Comparison of ENCODE assay signal across 25 cellular contexts in the genomic region with DNA sequence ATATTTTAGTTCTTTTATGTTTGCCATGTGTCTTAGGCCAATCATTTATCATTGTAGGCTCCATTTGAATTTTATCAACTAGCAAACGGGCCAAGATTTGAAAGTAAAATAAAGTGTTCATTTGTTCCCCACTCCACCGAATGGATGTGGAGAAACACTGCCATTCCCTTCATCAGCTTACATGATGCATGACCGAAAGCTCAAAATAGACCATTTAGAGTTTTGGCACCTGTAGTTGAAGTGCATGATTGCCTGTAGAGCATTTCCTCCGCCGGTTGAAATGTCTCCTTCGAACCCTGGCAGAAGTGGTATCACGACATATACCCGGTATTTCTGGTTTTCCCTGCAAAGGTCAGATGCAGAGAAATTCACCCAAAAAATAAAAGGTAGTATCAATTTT.
"Had no signal": no experiment of that assay in that cellular context is flagged by ENCODE, and none has a peak within 500 bp of the region (broad histone marks: within the 10 kb centered on the region; RNA-seq: fewer than 3 reads in every experiment).

No MANE protein-coding gene starts in this region.

- H3K9me3 ChIP-seq: ascending aorta, SJSA1, SK-N-SH had no signal

- H3K4me3 ChIP-seq: ascending aorta, K562, SJSA1 had no signal

- H3K4me1 ChIP-seq: ascending aorta had no signal

- H3K27ac ChIP-seq: ascending aorta, SJSA1 had no signal

- DNase-seq: activated CD4-positive, alpha-beta T cell treated with anti-CD3 and anti-CD28 coated beads, Interleukin-2, amount 10 ng/mL, durations not matched to agents 24 days and 14 days; activated CD4-positive, alpha-beta T cell treated with anti-CD3 and anti-CD28 coated beads, Interleukin-2, amount 50 U/mL, for 4 hours; activated CD8-positive, alpha-beta T cell treated with anti-CD3 and anti-CD28 coated beads for 36 hours; activated effector memory CD4-positive, alpha-beta T cell treated with anti-CD3 and anti-CD28 coated beads, Interleukin-2, amount 50 U/mL, for 16 hours; activated naive CD4-positive, alpha-beta T cell; activated naive CD8-positive, alpha-beta T cell treated with anti-CD3 and anti-CD28 coated beads, Interleukin-2, amount 10 ng/mL, durations not matched to agents 7 days and 5 days; activated T-cell treated with anti-CD3 and anti-CD28 coated beads, Interleukin-2, amount 50 U/mL, for 1 hour; activated T-cell treated with anti-CD3 and anti-CD28 coated beads, Interleukin-2, amount 50 U/mL, for 72 hours; amygdala; caudate nucleus; cerebellar nuclear complex; NCI-H1092 treated with DMSO at 0.1 percent for 48 hours; NCI-H1417 treated with DMSO at 0.1 percent for 48 hours; NCI-H2029; NCI-H2171 treated with DMSO at 0.1 percent for 48 hours; NCI-H2227 treated with DMSO at 0.1 percent for 48 hours; NCI-H446; NCI-H510A treated with DMSO at 0.1 percent for 48 hours; OCI-M1; SHP77 treated with DMSO at 0.1 percent for 48 hours; SK-N-SH had no signal

- H3K36me3 ChIP-seq: SJSA1 had no signal

- H3K27me3 ChIP-seq: ascending aorta, SJSA1 had no signal

- ATAC-seq: activated CD8-positive, alpha-beta T cell treated with anti-CD3 and anti-CD28 coated beads for 36 hours; activated T-cell treated with anti-CD3 and anti-CD28 coated beads, Interleukin-2, amount 50 U/mL, for 72 hours; activated T-helper 17 cell treated with anti-CD3 and anti-CD28 coated beads, Interleukin-2, amount 50 U/mL, for 72 hours; K562 had no signal
